In the genomic region with DNA sequence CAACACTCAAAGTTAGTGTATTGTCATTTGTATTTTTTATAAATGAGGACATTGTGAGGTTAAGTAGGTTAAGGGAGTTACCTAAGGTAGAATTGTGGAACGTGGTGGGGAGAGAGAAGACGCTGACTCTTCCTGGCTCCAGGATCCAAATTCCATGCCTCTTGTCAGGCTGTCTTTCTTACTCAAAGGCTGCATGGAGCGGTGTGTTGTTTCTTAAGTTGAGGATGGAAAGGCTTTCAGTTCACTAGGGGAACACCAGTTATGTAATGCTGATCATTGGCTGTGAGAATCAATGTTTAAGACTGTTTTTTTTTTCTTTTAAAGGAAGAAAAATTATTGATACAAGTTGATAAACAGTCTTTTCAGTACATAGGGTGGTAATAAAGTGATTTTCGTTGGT, we compare ENCODE assay signal across 12 cellular contexts.
A peak's percentile ranks its signal among the peaks of the same experiment; 100 is the strongest.
DNase-seq lines count a peak whose midpoint lies in the region; ATAC-seq and TF ChIP-seq lines count a peak whose summit lies in the region.
"Had no signal": no experiment of that assay in that cellular context is flagged by ENCODE, and none has a peak within 500 bp of the region (broad histone marks: within the 10 kb centered on the region; RNA-seq: fewer than 3 reads in every experiment).

No MANE protein-coding gene starts in this region.

- no peak for DNase-seq in activated naive CD4-positive, alpha-beta T cell treated with anti-CD3 and anti-CD28 coated beads, Interleukin-2, amount 10 ng/mL, durations not matched to agents 7 days and 5 days
- DNase-seq in activated naive CD4-positive, alpha-beta T cell treated with anti-CD3 and anti-CD28 coated beads, Interleukin-2, amount 50 U/mL, for 16 hours = no peak
- DNase-seq in NT2/D1 (ENCODE audit: low read depth, low spot score) = no peak
- DNase-seq in effector memory CD8-positive, alpha-beta T cell = no peak
- no peak for DNase-seq in stimulated activated naive CD8-positive, alpha-beta T cell treated with anti-CD3 and anti-CD28 coated beads, Interleukin-15, amount 100 ng/mL, for 72 hours
- DNase-seq in NCI-H1105 (lab: John Stamatoyannopoulos, UW) = no peak
- DNase-seq in NOMO-1 treated with dmso at 0.1 percent for 144 hours (lab: John Stamatoyannopoulos, UW; ENCODE audit: unreplicated experiment) = no peak
- DNase-seq in GM10248 (ENCODE audit: extremely low spot score) = no peak
- DNase-seq: C1 segment of cervical spinal cord, NCI-H1417, ovary, SW 1271 had no signal

- no peaks in the 10 kb centered on the region for H3K9me3 ChIP-seq in NT2/D1 (ENCODE audit: insufficient read depth, low read length)
- H3K9me3 ChIP-seq: ovary had no signal

- CTCF ChIA-PET in activated naive CD4-positive, alpha-beta T cell treated with anti-CD3 and anti-CD28 coated beads, Interleukin-2, amount 10 ng/mL, durations not matched to agents 7 days and 5 days (lab: Charles Lee) = no interaction called here
- CTCF ChIA-PET in GM10248 (lab: Yijun Ruan, JAX) = interaction anchor here (2.7 kb wide), 1 partner anchor 59 kb away, joined by 10 read pairs; no protein-coding TSS in a partner anchor

- H3K36me3 Mint-ChIP-seq in activated naive CD4-positive, alpha-beta T cell treated with anti-CD3 and anti-CD28 coated beads, Interleukin-2, amount 10 ng/mL, durations not matched to agents 7 days and 5 days = peaks cover 28% of the 10 kb centered on the region
- H3K36me3 Mint-ChIP-seq in effector memory CD8-positive, alpha-beta T cell (ENCODE audit: insufficient read depth) = peaks cover 18% of the 10 kb centered on the region

- H3K9ac ChIP-seq in NT2/D1 (ENCODE audit: insufficient read length, low read depth) = peak overlapping the region; percentile 42

- peaks cover 33% of the 10 kb centered on the region for H3K36me3 ChIP-seq in NT2/D1 (ENCODE audit: insufficient read depth, insufficient read length, low read length)
- H3K36me3 ChIP-seq: ovary had no signal

- no peaks in the 10 kb centered on the region for H3K27me3 ChIP-seq in NT2/D1 (ENCODE audit: insufficient read depth, insufficient read length)
- H3K27me3 ChIP-seq: ovary had no signal

- peak overlapping the region; percentile 93 for H3K4me3 Mint-ChIP-seq in activated naive CD4-positive, alpha-beta T cell treated with anti-CD3 and anti-CD28 coated beads, Interleukin-2, amount 10 ng/mL, durations not matched to agents 7 days and 5 days
- peak overlapping the region; percentile 88 to 90 for H3K4me3 Mint-ChIP-seq in effector memory CD8-positive, alpha-beta T cell
- peak overlapping the region; percentile 78 to 88 for H3K4me3 Mint-ChIP-seq in stimulated activated naive CD8-positive, alpha-beta T cell treated with anti-CD3 and anti-CD28 coated beads, Interleukin-15, amount 100 ng/mL, for 72 hours

- POLR2A ChIA-PET in GM10248 (lab: Yijun Ruan, JAX) = no interaction called here

- peaks cover 16% of the 10 kb centered on the region for H3K4me1 ChIP-seq in NT2/D1 (ENCODE audit: insufficient read depth, insufficient read length)

- TF ChIP-seq CTCF in GM10248 (IDR thresholded peaks at IDR 0.05; ENCODE audit: control extremely low read depth, extremely low read depth, low read depth, missing control alignments) = no peak

- H3K4me1 Mint-ChIP-seq in activated naive CD4-positive, alpha-beta T cell treated with anti-CD3 and anti-CD28 coated beads, Interleukin-2, amount 10 ng/mL, durations not matched to agents 7 days and 5 days = peaks cover 61% of the 10 kb centered on the region
- H3K4me1 Mint-ChIP-seq in effector memory CD8-positive, alpha-beta T cell (ENCODE audit: low read depth in 2 of 2) = peaks cover 51 to 65% of the 10 kb centered on the region in 2 donors
- H3K4me1 Mint-ChIP-seq in stimulated activated naive CD8-positive, alpha-beta T cell treated with anti-CD3 and anti-CD28 coated beads, Interleukin-15, amount 100 ng/mL, for 72 hours = peaks cover 74% of the 10 kb centered on the region

- ATAC-seq in effector memory CD8-positive, alpha-beta T cell (replicated peaks) = no peak
- no peak for ATAC-seq in stimulated activated naive CD8-positive, alpha-beta T cell treated with anti-CD3 and anti-CD28 coated beads, Interleukin-15, amount 100 ng/mL, for 72 hours

- peaks cover 9% of the 10 kb centered on the region for H3K27me3 Mint-ChIP-seq in activated naive CD4-positive, alpha-beta T cell treated with anti-CD3 and anti-CD28 coated beads, Interleukin-2, amount 10 ng/mL, durations not matched to agents 7 days and 5 days
- H3K27me3 Mint-ChIP-seq in effector memory CD8-positive, alpha-beta T cell = no peaks in the 10 kb centered on the region
- H3K27me3 Mint-ChIP-seq in stimulated activated naive CD8-positive, alpha-beta T cell treated with anti-CD3 and anti-CD28 coated beads, Interleukin-15, amount 100 ng/mL, for 72 hours = no peaks in the 10 kb centered on the region

- no peak overlapping the region for H3K4me3 ChIP-seq in NT2/D1 (ENCODE audit: insufficient read length, low read depth)
- H3K4me3 ChIP-seq: ovary had no signal

- no peaks in the 10 kb centered on the region for H3K9me3 Mint-ChIP-seq in activated naive CD4-positive, alpha-beta T cell treated with anti-CD3 and anti-CD28 coated beads, Interleukin-2, amount 10 ng/mL, durations not matched to agents 7 days and 5 days
- no peaks in the 10 kb centered on the region for H3K9me3 Mint-ChIP-seq in effector memory CD8-positive, alpha-beta T cell
- no peaks in the 10 kb centered on the region for H3K9me3 Mint-ChIP-seq in stimulated activated naive CD8-positive, alpha-beta T cell treated with anti-CD3 and anti-CD28 coated beads, Interleukin-15, amount 100 ng/mL, for 72 hours

- H3K27ac Mint-ChIP-seq in activated naive CD4-positive, alpha-beta T cell treated with anti-CD3 and anti-CD28 coated beads, Interleukin-2, amount 10 ng/mL, durations not matched to agents 7 days and 5 days = peak overlapping the region; percentile 44
- H3K27ac Mint-ChIP-seq in effector memory CD8-positive, alpha-beta T cell = peak overlapping the region; percentile 94 to 96
- peak overlapping the region in 1 of 2 donors; percentile 96 for H3K27ac Mint-ChIP-seq in stimulated activated naive CD8-positive, alpha-beta T cell treated with anti-CD3 and anti-CD28 coated beads, Interleukin-15, amount 100 ng/mL, for 72 hours
